14 cellular contexts compared by ENCODE assay signal in the genomic region with DNA sequence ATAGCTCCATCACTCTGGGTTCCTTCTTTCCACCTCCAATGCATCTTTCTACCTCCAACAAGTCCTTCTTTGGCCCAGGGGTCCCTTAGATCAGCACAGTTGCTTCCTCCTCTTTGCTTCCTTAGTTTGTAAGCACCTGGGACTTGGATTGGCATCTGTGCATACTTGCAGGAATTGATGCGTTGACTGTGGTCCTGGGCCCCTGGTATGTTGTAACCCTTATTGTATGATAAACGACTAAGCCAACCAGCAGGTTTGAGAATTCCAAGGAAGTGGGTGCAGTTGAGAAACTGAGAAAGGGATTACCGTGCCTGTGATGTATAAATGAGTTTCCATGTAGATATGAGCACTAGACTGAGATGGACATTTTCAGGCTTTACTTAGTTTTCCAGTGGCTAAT. TPM values are rescaled to one million over a fixed set of nuclear protein-coding genes. Genes with fewer than 3 reads are reported as not detected.
DNase-seq lines count a peak whose midpoint lies in the region; ATAC-seq and TF ChIP-seq lines count a peak whose summit lies in the region.
"Had no signal": no experiment of that assay in that cellular context is flagged by ENCODE, and none has a peak within 500 bp of the region (broad histone marks: within the 10 kb centered on the region; RNA-seq: fewer than 3 reads in every experiment).

No MANE protein-coding gene starts in this region.

- no peak overlapping the region for H3K4me2 ChIP-seq in mesenchymal stem cell (ENCODE audit: low read length, poor library complexity, severe bottlenecking)
- H3K4me2 ChIP-seq: BLaER1 had no signal

- POLR2A ChIA-PET in Caco-2 (lab: Charles Lee) = no interaction called here

- no peak overlapping the region for H3K14ac ChIP-seq in mesenchymal stem cell (ENCODE audit: low read length in 2 of 2)

- H3K27me3 ChIP-seq in Caco-2 (replicated peaks; ENCODE audit: control insufficient read depth, insufficient read depth, low read length) (no peaks in the 10 kb centered on the region), mesenchymal stem cell (ENCODE audit: control insufficient read depth in 1 of 2, insufficient read depth in 1 of 2, low read length in 2 of 2) (no peaks in the 10 kb centered on the region)
- H3K27me3 ChIP-seq: BLaER1 had no signal

- H3K9me3 Mint-ChIP-seq in Caco-2 (ENCODE audit: unreplicated experiment) (no peaks in the 10 kb centered on the region), progenitor cell of endocrine pancreas (ENCODE audit: low read depth) (peaks cover 5% of the 10 kb centered on the region)

- H3K4me3 ChIP-seq in Caco-2 (ENCODE audit: low read depth, low read length) = no peak overlapping the region
- no peak overlapping the region for H3K4me3 ChIP-seq in mesenchymal stem cell (ENCODE audit: insufficient read depth in 1 of 2, low read depth in 1 of 2, low read length in 2 of 2)
- H3K4me3 ChIP-seq: BLaER1 had no signal

- H3K9ac ChIP-seq in mesenchymal stem cell (ENCODE audit: low read length) = no peak overlapping the region
- H3K9ac ChIP-seq: BLaER1 had no signal

- no peaks in the 10 kb centered on the region for H3K9me3 ChIP-seq in Caco-2
- H3K9me3 ChIP-seq in mesenchymal stem cell (ENCODE audit: control insufficient read depth, low read length) = no peaks in the 10 kb centered on the region
- H3K9me3 ChIP-seq: BLaER1 had no signal

- no peak overlapping the region for H3K4ac ChIP-seq in mesenchymal stem cell (ENCODE audit: low read depth in 1 of 2, low read length in 2 of 2)

- ATAC-seq in GM18870 (IDR thresholded peaks at IDR 0.05; ENCODE audit: unreplicated experiment) (no peak), GM21367 (IDR thresholded peaks at IDR 0.05; ENCODE audit: unreplicated experiment) (no peak)

- no peak overlapping the region for H2BK5ac ChIP-seq in mesenchymal stem cell (ENCODE audit: low read depth, low read length, poor library complexity, severe bottlenecking)

- H3K27me3 Mint-ChIP-seq in Caco-2 (ENCODE audit: insufficient read depth, unreplicated experiment) (no peaks in the 10 kb centered on the region), progenitor cell of endocrine pancreas (no peaks in the 10 kb centered on the region)

- H3K18ac ChIP-seq in mesenchymal stem cell (ENCODE audit: low read depth in 1 of 2, low read length in 2 of 2) = no peak overlapping the region

- H3K27ac Mint-ChIP-seq in Caco-2 (ENCODE audit: unreplicated experiment) (peak overlapping the region; percentile 30), progenitor cell of endocrine pancreas (peak overlapping the region; percentile 46)

- H3K4me3 Mint-ChIP-seq in Caco-2 (ENCODE audit: unreplicated experiment) = peak overlapping the region; percentile 25
- H3K4me3 Mint-ChIP-seq in progenitor cell of endocrine pancreas (ENCODE audit: low read depth) = no peak overlapping the region

- H3K36me3 Mint-ChIP-seq in Caco-2 (ENCODE audit: insufficient read depth, unreplicated experiment) (peaks cover 50% of the 10 kb centered on the region), progenitor cell of endocrine pancreas (ENCODE audit: insufficient read depth) (peaks cover 17% of the 10 kb centered on the region)

- DNase-seq in Caco-2 = peak in 1 of 2 experiments; percentile 25
- DNase-seq in amniotic epithelial cell (ENCODE audit: low read depth) = peak; percentile 36
- DNase-seq in mesenchymal stem cell = no peak
- DNase-seq in progenitor cell of endocrine pancreas (ENCODE audit: low spot score, unreplicated experiment) = no peak
- DNase-seq in stimulated activated CD4-positive, alpha-beta T cell treated with anti-CD3 and anti-CD28 coated beads, Interleukin-4, amount 100 ng/mL, for 4 hours = no peak
- DNase-seq in activated gamma-delta T cell (lab: John Stamatoyannopoulos, UW) = no peak
- DNase-seq: 8988T, AML-193, DMS153, DMS79 treated with DMSO at 0.1 percent for 48 hours, H7 had no signal

- H3K4me1 Mint-ChIP-seq in Caco-2 (ENCODE audit: low read depth, unreplicated experiment) (peaks cover 35% of the 10 kb centered on the region), progenitor cell of endocrine pancreas (ENCODE audit: low read depth) (peaks cover 36% of the 10 kb centered on the region)

- intact Hi-C loops in Caco-2 (cut with micrococcal nuclease; ENCODE audit: unreplicated experiment) = loop anchor here (10.0 kb wide), 1 partner anchor 101 kb away; no protein-coding TSS in a partner anchor

- no peak for TF ChIP-seq CTCF in Caco-2 (IDR thresholded peaks at IDR 0.05; ENCODE audit: insufficient read depth in 1 of 2, low read depth in 1 of 2, low read length in 1 of 2, severe bottlenecking in 1 of 2, unreplicated experiment in 1 of 2)
- TF ChIP-seq CTCF in progenitor cell of endocrine pancreas (IDR thresholded peaks at IDR 0.05; ENCODE audit: unreplicated experiment) = no peak

- H3K79me1 ChIP-seq in mesenchymal stem cell (replicated peaks; ENCODE audit: low read length, poor library complexity, severe bottlenecking) = peaks cover 4% of the 10 kb centered on the region

- no peak overlapping the region for H2AK5ac ChIP-seq in mesenchymal stem cell (ENCODE audit: low read length, severe bottlenecking)

- H4K8ac ChIP-seq in mesenchymal stem cell (ENCODE audit: low read length) = no peak overlapping the region

- WGBS in mesenchymal stem cell = 96% methylated on average over 3 of the region's 3 CpGs

- H3K27ac ChIP-seq in mesenchymal stem cell (ENCODE audit: low read length, poor library complexity, severe bottlenecking) = peak overlapping the region; percentile 20
- H3K27ac ChIP-seq: BLaER1 had no signal

- no peak overlapping the region for H2BK12ac ChIP-seq in mesenchymal stem cell (ENCODE audit: low read length in 2 of 2)

- H2BK120ac ChIP-seq in mesenchymal stem cell (ENCODE audit: low read depth, low read length) = no peak overlapping the region

- CTCF ChIA-PET in Caco-2 (lab: Charles Lee) = no interaction called here

- no peak overlapping the region for H2BK15ac ChIP-seq in mesenchymal stem cell (ENCODE audit: low read depth, poor library complexity, severe bottlenecking)

- H3K23ac ChIP-seq in mesenchymal stem cell (ENCODE audit: low read length in 2 of 2) = no peak overlapping the region

- no peak overlapping the region for H4K91ac ChIP-seq in mesenchymal stem cell (ENCODE audit: low read length)

- H3K36me3 ChIP-seq in Caco-2 (ENCODE audit: control insufficient read depth, insufficient read depth, low read length) = no peaks in the 10 kb centered on the region; the same call in 1 of the 2 replicates
- peaks cover 0 to 5% of the 10 kb centered on the region in 2 experiments for H3K36me3 ChIP-seq in mesenchymal stem cell (ENCODE audit: control insufficient read depth in 1 of 2, insufficient read depth in 2 of 2, low read depth in 1 of 2, low read length in 2 of 2)
- H3K36me3 ChIP-seq: BLaER1 had no signal

- no TSS peak for BruUV-seq in Caco-2 (replicated peaks; lab: Mats Ljungman, UMichigan)

- H3K4me1 ChIP-seq in Caco-2 = peaks cover 54% of the 10 kb centered on the region
- peaks cover 8% of the 10 kb centered on the region for H3K4me1 ChIP-seq in mesenchymal stem cell (ENCODE audit: control insufficient read depth, insufficient read depth, low read depth, low read length)
- H3K4me1 ChIP-seq: BLaER1 had no signal

- no peak overlapping the region for H2AFZ ChIP-seq in mesenchymal stem cell (ENCODE audit: low read depth, low read length)

RNA-seq across cellular contexts. Expression of gene ARHGAP28, which starts 55.9 kb away (rescaled TPM):
- total RNA-seq in Caco-2 (2022) (92.2 and 118 TPM in 2 replicates), progenitor cell of endocrine pancreas (109 and 117 TPM in 2 replicates)
- polyA plus RNA-seq in mesenchymal stem cell (2013, experiment 1 of 2) = 8.3 TPM
- 8.3 TPM for polyA plus RNA-seq in mesenchymal stem cell (2013, experiment 2 of 2)
